In the genomic region with DNA sequence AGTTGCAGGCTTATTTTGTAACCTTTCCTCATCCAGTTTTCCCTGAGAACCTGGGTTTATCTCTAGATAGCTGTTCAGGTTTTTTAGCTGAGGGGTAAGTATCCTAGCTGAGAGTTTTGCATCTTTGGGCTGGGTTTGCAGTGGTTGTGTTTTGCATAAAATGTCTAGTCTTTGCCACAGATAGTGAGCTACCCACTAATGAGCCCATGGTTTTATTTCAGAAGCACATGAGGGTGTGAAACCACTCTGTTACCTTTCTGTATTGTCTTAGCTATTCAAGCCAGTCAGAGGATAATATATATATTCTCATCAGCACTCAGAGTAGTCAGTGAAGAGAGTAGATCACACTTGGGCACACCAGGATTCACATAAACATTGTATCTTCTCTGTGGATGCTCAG, we compare ENCODE assay signal across 13 cellular contexts. TPM values are rescaled to one million over a fixed set of nuclear protein-coding genes. Genes with fewer than 3 reads are reported as not detected.
DNase-seq lines count a peak whose midpoint lies in the region; ATAC-seq lines count a peak whose summit lies in the region.
"Had no signal": no experiment of that assay in that cellular context is flagged by ENCODE, and none has a peak within 500 bp of the region (broad histone marks: within the 10 kb centered on the region; RNA-seq: fewer than 3 reads in every experiment).

No MANE protein-coding gene starts in this region.

- no peak overlapping the region for H3K27ac Mint-ChIP-seq in activated T-cell treated with anti-CD3 and anti-CD28 coated beads, Interleukin-2, amount 50 U/mL, for 24 hours

- H3K9me3 Mint-ChIP-seq in activated T-cell treated with anti-CD3 and anti-CD28 coated beads, Interleukin-2, amount 50 U/mL, for 24 hours, result peaks cover 11% of the 10 kb centered on the region

- no peak overlapping the region for H3K27ac ChIP-seq in substantia nigra (ENCODE audit: low read depth, low read length, poor library complexity, severe bottlenecking)
- H3K27ac ChIP-seq: coronary artery had no signal

- peaks cover 18% of the 10 kb centered on the region for H3K4me1 Mint-ChIP-seq in activated T-cell treated with anti-CD3 and anti-CD28 coated beads, Interleukin-2, amount 50 U/mL, for 24 hours (ENCODE audit: low read depth)

- ATAC-seq in GM18502 (IDR thresholded peaks at IDR 0.05; ENCODE audit: poor library complexity, unreplicated experiment) (peak; percentile 91), GM19351 (IDR thresholded peaks at IDR 0.05; ENCODE audit: unreplicated experiment) (peak; percentile 89), HG02759 (IDR thresholded peaks at IDR 0.05; ENCODE audit: unreplicated experiment) (peak; percentile 83), HG03439 (IDR thresholded peaks at IDR 0.05; ENCODE audit: unreplicated experiment) (peak; percentile 71), esophagus mucosa (no peak)

- no peaks in the 10 kb centered on the region for H3K36me3 Mint-ChIP-seq in activated T-cell treated with anti-CD3 and anti-CD28 coated beads, Interleukin-2, amount 50 U/mL, for 24 hours (ENCODE audit: low read depth)

- no peak for DNase-seq in substantia nigra (lab: John Stamatoyannopoulos, UW)
- no peak for DNase-seq in foreskin melanocyte
- no peak for DNase-seq in activated T-cell treated with anti-CD3 and anti-CD28 coated beads, Interleukin-2, amount 50 U/mL, for 24 hours
- DNase-seq: DMS79; occipital lobe; stimulated activated CD8-positive, alpha-beta memory T cell treated with anti-CD3 and anti-CD28 coated beads, Interleukin-4, amount 100 ng/mL, for 48 hours had no signal

- H3K4me3 Mint-ChIP-seq in activated T-cell treated with anti-CD3 and anti-CD28 coated beads, Interleukin-2, amount 50 U/mL, for 24 hours, result no peak overlapping the region
- H3K4me3 Mint-ChIP-seq: memory B cell had no signal

- H3K27me3 Mint-ChIP-seq in activated T-cell treated with anti-CD3 and anti-CD28 coated beads, Interleukin-2, amount 50 U/mL, for 24 hours, result peaks cover 33% of the 10 kb centered on the region
- H3K27me3 Mint-ChIP-seq: memory B cell had no signal

RNA-seq across cellular contexts. Expression of a gene that starts 24.6 kb away (rescaled TPM):
- not detected for total RNA-seq in esophagus mucosa
- total RNA-seq: occipital lobe had no signal

RNA-seq across cellular contexts. Expression of a gene that starts 52.7 kb away (rescaled TPM):
- total RNA-seq in esophagus mucosa, result 232 TPM
